Comparison of ENCODE assay signal across 1 cellular context in the genomic region with DNA sequence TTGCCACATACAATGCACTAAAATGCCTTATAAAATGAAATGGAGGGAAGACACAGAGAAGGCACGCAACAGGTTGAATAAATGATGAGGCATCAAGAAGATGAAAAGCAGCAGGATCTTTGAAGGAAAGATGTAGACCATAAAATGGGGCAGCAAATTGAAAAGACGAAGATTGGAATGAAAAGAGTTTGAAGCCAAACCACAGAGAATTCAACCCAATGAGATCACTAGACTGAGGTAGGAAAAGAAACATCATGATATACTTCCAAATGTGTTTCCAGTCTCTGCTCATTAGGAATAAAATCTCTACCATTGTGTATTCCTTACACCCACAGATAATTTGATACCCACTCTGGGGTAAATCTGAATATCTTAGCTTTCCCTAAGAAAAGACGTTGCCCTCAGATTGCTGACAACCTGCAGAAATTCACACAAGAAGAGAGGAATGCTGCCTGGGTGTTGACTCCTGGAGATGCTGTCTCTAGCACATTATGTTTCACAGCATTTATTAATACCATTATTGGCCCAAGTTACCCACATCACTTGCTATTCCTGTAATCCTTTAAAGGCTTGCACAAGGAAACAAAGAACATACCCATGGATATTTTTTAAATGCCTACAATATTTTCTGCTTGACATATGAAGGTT.
TF ChIP-seq lines count a peak whose summit lies in the region.

No MANE protein-coding gene starts in this region.

TF ChIP-seq in SK-N-SH treated with all-trans-retinoic acid at 6 μM for 48 hours, 23 proteins besides CTCF, POLR2A, EP300 and RAD21 (continued from another document):
- TF ChIP-seq, protein P1, sequence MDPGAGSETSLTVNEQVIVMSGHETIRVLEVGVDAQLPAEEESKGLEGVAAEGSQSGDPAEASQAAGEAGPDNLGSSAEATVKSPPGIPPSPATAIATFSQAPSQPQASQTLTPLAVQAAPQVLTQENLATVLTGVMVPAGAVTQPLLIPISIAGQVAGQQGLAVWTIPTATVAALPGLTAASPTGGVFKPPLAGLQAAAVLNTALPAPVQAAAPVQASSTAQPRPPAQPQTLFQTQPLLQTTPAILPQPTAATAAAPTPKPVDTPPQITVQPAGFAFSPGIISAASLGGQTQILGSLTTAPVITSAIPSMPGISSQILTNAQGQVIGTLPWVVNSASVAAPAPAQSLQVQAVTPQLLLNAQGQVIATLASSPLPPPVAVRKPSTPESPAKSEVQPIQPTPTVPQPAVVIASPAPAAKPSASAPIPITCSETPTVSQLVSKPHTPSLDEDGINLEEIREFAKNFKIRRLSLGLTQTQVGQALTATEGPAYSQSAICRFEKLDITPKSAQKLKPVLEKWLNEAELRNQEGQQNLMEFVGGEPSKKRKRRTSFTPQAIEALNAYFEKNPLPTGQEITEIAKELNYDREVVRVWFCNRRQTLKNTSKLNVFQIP (CRISPR knock-in tag; IDR thresholded peaks at IDR 0.05; ENCODE audit: borderline replicate concordance, low read depth), result no peak
- no peak for TF ChIP-seq RARB (CRISPR knock-in tag; IDR thresholded peaks at IDR 0.05)
